Comparison of ENCODE assay signal across 12 cellular contexts in genomic region chr5:138305797-138306196, GRCh38. TPM values are rescaled to one million over a fixed set of nuclear protein-coding genes. Genes with fewer than 3 reads are reported as not detected.
DNase-seq lines count a peak whose midpoint lies in the region; ATAC-seq and TF ChIP-seq lines count a peak whose summit lies in the region.
"Had no signal": no experiment of that assay in that cellular context is flagged by ENCODE, and none has a peak within 500 bp of the region (broad histone marks: within the 10 kb centered on the region; RNA-seq: fewer than 3 reads in every experiment).

No MANE protein-coding gene starts in this region.

- intact Hi-C loops in left ventricle myocardium inferior (cut with micrococcal nuclease) = no loop called here
- intact Hi-C loops in mucosa of descending colon (cut with DNase I, micrococcal nuclease) = no loop called here

- no peaks in the 10 kb centered on the region for H3K4me1 ChIP-seq in SJCRH30
- H3K4me1 ChIP-seq in left ventricle myocardium inferior = peaks cover 4% of the 10 kb centered on the region
- H3K4me1 ChIP-seq in mucosa of descending colon (ENCODE audit: low read depth) = no peaks in the 10 kb centered on the region

- H3K9me3 ChIP-seq in SJCRH30 (replicated peaks) (no peaks in the 10 kb centered on the region), left ventricle myocardium inferior (replicated peaks) (no peaks in the 10 kb centered on the region), mucosa of descending colon (no peaks in the 10 kb centered on the region)

- peak; percentile 29 for TF ChIP-seq CTCF in left ventricle myocardium inferior (IDR thresholded peaks at IDR 0.05; ENCODE audit: borderline replicate concordance)
- no peak for TF ChIP-seq CTCF in mucosa of descending colon (IDR thresholded peaks at IDR 0.05)

- H3K27me3 ChIP-seq in SJCRH30 (no peaks in the 10 kb centered on the region), left ventricle myocardium inferior (ENCODE audit: low read depth) (no peaks in the 10 kb centered on the region)

- no peak overlapping the region for H3K27ac ChIP-seq in SJCRH30
- peak overlapping the region; percentile 62 for H3K27ac ChIP-seq in left ventricle myocardium inferior (replicated peaks)
- H3K27ac ChIP-seq: epithelial cell of prostate had no signal

- ATAC-seq in GM21786 (IDR thresholded peaks at IDR 0.05; ENCODE audit: unreplicated experiment) = no peak
- ATAC-seq in mucosa of descending colon = no peak
- ATAC-seq: stimulated activated naive B cell treated with anti-CD40 and anti-IgM and Interleukin-4, amounts not matched to agents 10 μg/mL and 1 μg/mL and 100 μg/mL, for 72 hours had no signal

- DNase-seq in DMS153 (lab: John Stamatoyannopoulos, UW) = peak; percentile 21
- DNase-seq in NCI-H1105 (lab: John Stamatoyannopoulos, UW) = peak; percentile 57
- DNase-seq in SJCRH30 = peak; percentile 44 to 50
- peak; percentile 79 for DNase-seq in left ventricle myocardium inferior
- DNase-seq in activated effector memory CD4-positive, alpha-beta T cell treated with Interleukin-2 at 50 U/mL for 16 hours = no peak
- no peak for DNase-seq in mucosa of descending colon
- no peak for DNase-seq in AG08396 (ENCODE audit: low spot score)
- DNase-seq: NCI-H82; stimulated activated naive B cell treated with anti-CD40 and anti-IgM and Interleukin-4, amounts not matched to agents 10 μg/mL and 1 μg/mL and 100 μg/mL, for 72 hours; T-helper 1 cell had no signal

- H3K4me3 ChIP-seq in SJCRH30 = no peak overlapping the region
- H3K4me3 ChIP-seq in left ventricle myocardium inferior = no peak overlapping the region
- H3K4me3 ChIP-seq in mucosa of descending colon = no peak overlapping the region

- H3K36me3 ChIP-seq in SJCRH30 (peaks cover 7% of the 10 kb centered on the region; the same call in 1 of the 2 replicates), left ventricle myocardium inferior (no peaks in the 10 kb centered on the region), mucosa of descending colon (ENCODE audit: low read depth) (no peaks in the 10 kb centered on the region)

RNA-seq across cellular contexts. Expression of gene CDC25C, which starts 25.8 kb away (rescaled TPM):
- 29.5 and 36.3 TPM in 2 replicates for total RNA-seq in SJCRH30 (2014; rRNA removed; shearing (Covaris generic))
- total RNA-seq in left ventricle myocardium inferior (not detected), mucosa of descending colon (1 to 10 TPM in 2 of 3 donors, under 1 TPM in 1; 0.79 to 4.1 (median 1.3) TPM)

RNA-seq across cellular contexts. Expression of gene GFRA3, which starts 31.4 kb away (rescaled TPM):
- 0.15 TPM in 1 of 2 replicates, not detected in the other for total RNA-seq in SJCRH30 (2014; rRNA removed; shearing (Covaris generic))
- total RNA-seq in left ventricle myocardium inferior (0.82 TPM), mucosa of descending colon (1 to 10 TPM in 2 of 3 donors, under 1 TPM in 1; 0.77 to 2.4 (median 1.1) TPM)

RNA-seq across cellular contexts. Expression of gene FAM53C, which starts 32.3 kb away (rescaled TPM):
- total RNA-seq in SJCRH30 (2014; rRNA removed; shearing (Covaris generic)) = 40.3 and 40.5 TPM in 2 replicates
- total RNA-seq in left ventricle myocardium inferior (26.7 TPM), mucosa of descending colon (10 to 100 TPM; 14.4 to 33.5 (median 14.5) TPM)

RNA-seq across cellular contexts. Expression of gene KDM3B, which starts 46.7 kb away (rescaled TPM):
- total RNA-seq in SJCRH30 (2014; rRNA removed; shearing (Covaris generic)) = 73.0 and 75.2 TPM in 2 replicates
- 40.7 TPM for total RNA-seq in left ventricle myocardium inferior
- total RNA-seq in mucosa of descending colon = 10 to 100 TPM; 56.6 to 84.3 (median 71.7) TPM

Comparison
In these comparisons a context has a peak if more than half of its experiments do, and no peak if none do; other contexts are left out.
1. DNase-seq: peak in DMS153 (single experiment), NCI-H1105 (single experiment), SJCRH30 (2 of 2) and left ventricle myocardium inferior (single experiment); none in activated effector memory CD4-positive, alpha-beta T cell treated with Interleukin-2 at 50 U/mL for 16 hours (single experiment), mucosa of descending colon (0 of 3) and AG08396 (single experiment).